ENCODE assay signal across 8 cellular contexts in the genomic region with DNA sequence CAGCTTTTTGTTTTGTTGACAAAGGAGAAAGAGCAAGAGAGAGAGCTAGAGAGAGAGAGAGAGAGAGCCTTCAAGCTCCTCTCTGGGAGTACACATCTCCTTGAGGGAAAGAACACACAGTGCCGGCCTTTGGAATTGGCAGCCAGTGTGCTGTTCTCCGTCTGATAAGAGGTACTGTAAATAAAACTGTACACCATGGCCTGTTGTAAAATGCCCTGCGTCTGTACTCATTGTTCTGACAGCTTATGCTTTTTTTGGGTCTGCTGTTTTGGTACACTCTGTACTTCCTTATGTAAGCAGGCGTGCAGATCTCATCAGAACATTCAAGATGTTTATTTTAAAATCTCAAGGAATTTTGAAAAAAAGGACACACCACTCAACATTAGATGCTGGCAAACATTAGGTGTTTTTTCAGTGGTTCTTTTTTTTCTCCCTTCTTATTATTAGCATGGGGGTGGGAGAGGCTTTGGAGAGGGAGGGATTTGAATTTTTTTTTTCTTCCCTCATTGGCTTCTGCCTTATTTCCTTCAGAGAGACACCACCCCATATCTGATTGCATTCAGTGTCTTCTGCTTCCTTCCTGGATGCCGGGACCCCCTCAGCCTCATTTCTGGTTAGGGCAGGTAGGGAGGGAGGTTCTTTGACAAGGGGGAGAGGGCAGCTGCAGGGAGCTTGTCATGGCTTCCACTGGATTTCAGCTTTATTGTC.
A peak's percentile ranks its signal among the peaks of the same experiment; 100 is the strongest.
DNase-seq lines count a peak whose midpoint lies in the region; ATAC-seq, FAIRE-seq and TF ChIP-seq lines count a peak whose summit lies in the region.

No MANE protein-coding gene starts in this region.

- no peak for ATAC-seq in CD8-positive, alpha-beta T cell
- peak; percentile 73 to 87 (median 82) for ATAC-seq in pancreas
- no peak for ATAC-seq in HG02938 (IDR thresholded peaks at IDR 0.05; ENCODE audit: unreplicated experiment)
- ATAC-seq in WTC11: no peak

- no peaks in the 10 kb centered on the region for H3K36me3 ChIP-seq in CD8-positive, alpha-beta T cell (ENCODE audit: insufficient read depth, low read length)
- no peaks in the 10 kb centered on the region for H3K36me3 ChIP-seq in pancreas

- 1 to 2% methylated on average over 5 of the region's 5 CpGs for WGBS in pancreas, 2 donors

- peak; percentile 96 for FAIRE-seq in pancreas (lab: Jason Lieb, UNC)

- H3K4me1 ChIP-seq in CD8-positive, alpha-beta T cell (ENCODE audit: insufficient read depth, low read length): peaks cover 71% of the 10 kb centered on the region
- peaks cover 61 to 65% (median 65%) of the 10 kb centered on the region in 3 donors for H3K4me1 ChIP-seq in pancreas

- H3K4me3 Mint-ChIP-seq in CD8-positive, alpha-beta T cell: peak overlapping the region; percentile 30
- H3K4me3 Mint-ChIP-seq in glutamatergic neuron (ENCODE audit: unreplicated experiment) (no peak overlapping the region), WTC11 (no peak overlapping the region)

- DNase-seq in CD8-positive, alpha-beta T cell: no peak
- peak; percentile 45 for DNase-seq in OCI-M1 (lab: John Stamatoyannopoulos, UW)
- DNase-seq in foreskin fibroblast: peak; percentile 92 to 93
- DNase-seq in pancreas: peak in 4 of 6 donors; percentile 83 to 89 (median 84)
- DNase-seq in A172 (ENCODE audit: low spot score): no peak
- DNase-seq in glutamatergic neuron: no peak
- no peak for DNase-seq in WTC11 (ENCODE audit: low spot score)

- H3K36me3 Mint-ChIP-seq in CD8-positive, alpha-beta T cell: no peaks in the 10 kb centered on the region
- no peaks in the 10 kb centered on the region for H3K36me3 Mint-ChIP-seq in glutamatergic neuron (ENCODE audit: unreplicated experiment)
- no peaks in the 10 kb centered on the region for H3K36me3 Mint-ChIP-seq in WTC11

- intact Hi-C loops in CD8-positive, alpha-beta T cell (cut with DNase I, micrococcal nuclease): loop anchor here in 1 of 2 experiments (2.0 kb wide), 1 partner anchor 17 kb away; no protein-coding TSS in a partner anchor
- intact Hi-C loops in pancreas (cut with DNase I): no loop called here

- H3K27ac Mint-ChIP-seq in CD8-positive, alpha-beta T cell: peak overlapping the region; percentile 37
- H3K27ac Mint-ChIP-seq in glutamatergic neuron (ENCODE audit: unreplicated experiment) (no peak overlapping the region), WTC11 (no peak overlapping the region)

- H3K4me1 Mint-ChIP-seq in CD8-positive, alpha-beta T cell (ENCODE audit: low read depth): peaks cover 81% of the 10 kb centered on the region
- H3K4me1 Mint-ChIP-seq in glutamatergic neuron (ENCODE audit: low read depth, unreplicated experiment) (peaks cover 25% of the 10 kb centered on the region), WTC11 (peaks cover 8% of the 10 kb centered on the region)

- no peak overlapping the region for H3K4me3 ChIP-seq in CD8-positive, alpha-beta T cell (ENCODE audit: low read depth, low read length)
- H3K4me3 ChIP-seq in foreskin fibroblast (ENCODE audit: low read depth in 1 of 2, low read length in 2 of 2): no peak overlapping the region
- H3K4me3 ChIP-seq in pancreas: peak overlapping the region in 1 of 4 donors; percentile 10

- no peaks in the 10 kb centered on the region for H3K27me3 Mint-ChIP-seq in CD8-positive, alpha-beta T cell (ENCODE audit: low read depth)
- peaks cover 7% of the 10 kb centered on the region for H3K27me3 Mint-ChIP-seq in glutamatergic neuron (ENCODE audit: unreplicated experiment)
- H3K27me3 Mint-ChIP-seq in WTC11 (ENCODE audit: low read depth): no peaks in the 10 kb centered on the region

- no peaks in the 10 kb centered on the region for H3K9me3 Mint-ChIP-seq in CD8-positive, alpha-beta T cell
- H3K9me3 Mint-ChIP-seq in glutamatergic neuron (ENCODE audit: unreplicated experiment): peaks cover 12% of the 10 kb centered on the region
- H3K9me3 Mint-ChIP-seq in WTC11: no peaks in the 10 kb centered on the region

- TF ChIP-seq CTCF in CD8-positive, alpha-beta T cell (IDR thresholded peaks at IDR 0.05): no peak
- no peak for TF ChIP-seq CTCF in foreskin fibroblast (IDR thresholded peaks at IDR 0.05; ENCODE audit: low read depth, low read length)
- TF ChIP-seq CTCF in pancreas (IDR thresholded peaks at IDR 0.05): no peak
- no peak for TF ChIP-seq CTCF in glutamatergic neuron (IDR thresholded peaks at IDR 0.05; ENCODE audit: partially characterized antibody, unreplicated experiment)
- TF ChIP-seq CTCF in WTC11 (IDR thresholded peaks at IDR 0.05): no peak

- H3K27me3 ChIP-seq in CD8-positive, alpha-beta T cell (ENCODE audit: insufficient read depth, low read length): no peaks in the 10 kb centered on the region
- H3K27me3 ChIP-seq in pancreas: no peaks in the 10 kb centered on the region

- POLR2A ChIA-PET in CD8-positive, alpha-beta T cell (lab: Charles Lee): interaction anchor here (1.0 to 8.5 kb wide), 3 partner anchors 8 to 36 kb away, joined by 3 to 103 read pairs (median 13); no protein-coding TSS in a partner anchor
- POLR2A ChIA-PET in WTC11 (lab: Charles Lee): no interaction called here

- CTCF ChIA-PET in CD8-positive, alpha-beta T cell (lab: Charles Lee): interaction anchor here (0.7 to 9.8 kb wide), 11 partner anchors 11 to 283 kb away, joined by 3 to 83 read pairs (median 6); partner anchors contain the start of gene ZBTB16
- CTCF ChIA-PET in WTC11 (lab: Charles Lee): interaction anchor here (0.7 to 2.3 kb wide), 9 partner anchors 9 to 373 kb away, joined by 3 to 10 read pairs (median 4); no protein-coding TSS in a partner anchor

- no peaks in the 10 kb centered on the region for H3K9me3 ChIP-seq in CD8-positive, alpha-beta T cell (ENCODE audit: low read length)
- H3K9me3 ChIP-seq in pancreas: no peaks in the 10 kb centered on the region

- H3K27ac ChIP-seq in CD8-positive, alpha-beta T cell (ENCODE audit: low read depth, low read length): no peak overlapping the region
- H3K27ac ChIP-seq in pancreas: peak overlapping the region; percentile 81 to 88 (median 86)

TF ChIP-seq in WTC11, 78 proteins besides CTCF, POLR2A, EP300 and RAD21:
- no peak for TF ChIP-seq RORB (CRISPR knock-in tag; IDR thresholded peaks at IDR 0.05)
- TF ChIP-seq CREB1 (CRISPR knock-in tag; IDR thresholded peaks at IDR 0.05): no peak
- TF ChIP-seq ZMAT4 (CRISPR knock-in tag; IDR thresholded peaks at IDR 0.05): no peak
- TF ChIP-seq FOXP4 (CRISPR knock-in tag; IDR thresholded peaks at IDR 0.05): no peak
- no peak for TF ChIP-seq GTF2I (CRISPR knock-in tag; conservative IDR thresholded peaks at IDR 0.05)
- no peak for TF ChIP-seq CREM (CRISPR knock-in tag; IDR thresholded peaks at IDR 0.05)
- no peak for TF ChIP-seq MYBL2 (CRISPR knock-in tag; IDR thresholded peaks at IDR 0.05)
- TF ChIP-seq, protein P1, sequence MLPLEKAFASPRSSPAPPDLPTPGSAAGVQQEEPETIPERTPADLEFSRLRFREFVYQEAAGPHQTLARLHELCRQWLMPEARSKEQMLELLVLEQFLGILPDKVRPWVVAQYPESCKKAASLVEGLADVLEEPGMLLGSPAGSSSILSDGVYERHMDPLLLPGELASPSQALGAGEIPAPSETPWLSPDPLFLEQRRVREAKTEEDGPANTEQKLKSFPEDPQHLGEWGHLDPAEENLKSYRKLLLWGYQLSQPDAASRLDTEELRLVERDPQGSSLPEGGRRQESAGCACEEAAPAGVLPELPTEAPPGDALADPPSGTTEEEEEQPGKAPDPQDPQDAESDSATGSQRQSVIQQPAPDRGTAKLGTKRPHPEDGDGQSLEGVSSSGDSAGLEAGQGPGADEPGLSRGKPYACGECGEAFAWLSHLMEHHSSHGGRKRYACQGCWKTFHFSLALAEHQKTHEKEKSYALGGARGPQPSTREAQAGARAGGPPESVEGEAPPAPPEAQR (CRISPR knock-in tag; IDR thresholded peaks at IDR 0.05): no peak

Comparison
In these comparisons a context has a peak if more than half of its experiments do, and no peak if none do; other contexts are left out.
1. ATAC-seq: peak in pancreas (4 of 4); none in CD8-positive, alpha-beta T cell (single experiment), HG02938 (single experiment) and WTC11 (single experiment).
2. DNase-seq: peak in OCI-M1 (single experiment), foreskin fibroblast (2 of 2) and pancreas (4 of 6); none in CD8-positive, alpha-beta T cell (0 of 7), A172 (single experiment), glutamatergic neuron (single experiment) and WTC11 (single experiment).